In the genomic region with DNA sequence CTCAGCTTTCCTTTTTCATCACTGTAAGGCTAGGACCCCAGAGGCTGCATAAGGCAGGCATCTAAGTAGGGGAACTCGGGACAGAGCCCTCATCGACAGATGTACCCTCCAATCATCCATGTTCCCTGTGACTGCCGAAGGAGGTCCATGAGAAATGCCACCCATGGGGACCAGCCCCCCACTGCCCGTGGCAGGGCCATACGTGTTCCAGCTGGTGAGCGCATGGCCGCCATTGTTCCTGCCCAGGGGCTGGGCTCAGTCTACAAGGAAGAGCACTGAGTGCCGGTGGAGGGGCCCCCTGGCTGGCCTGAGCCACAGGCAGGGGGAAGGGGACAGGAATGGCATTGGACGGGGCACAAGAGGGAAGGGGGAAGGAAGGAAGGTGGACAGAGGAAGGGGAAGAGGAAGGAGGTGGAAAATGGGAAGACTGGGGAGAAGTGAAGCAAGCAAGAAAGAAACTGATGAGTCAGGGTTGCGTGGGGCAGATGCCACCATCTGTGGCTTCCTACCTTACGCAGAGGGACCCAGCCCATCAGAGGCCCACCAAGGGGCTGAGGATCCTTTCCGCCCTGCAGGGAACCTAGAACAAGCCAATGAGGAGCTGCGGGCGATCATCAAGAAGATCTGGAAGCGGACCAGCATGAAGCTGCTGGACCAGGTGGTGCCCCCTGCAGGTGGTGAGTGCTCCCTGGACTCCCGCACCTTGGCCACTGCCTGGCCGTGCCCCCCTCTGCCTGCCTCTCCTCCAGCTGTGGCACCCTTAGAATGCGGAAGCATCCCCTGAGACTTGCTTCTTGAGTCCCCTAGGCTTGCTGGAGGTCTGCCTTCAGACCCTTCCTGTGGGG, we compare ENCODE assay signal across 12 cellular contexts.
A peak's percentile ranks its signal among the peaks of the same experiment; 100 is the strongest.
DNase-seq lines count a peak whose midpoint lies in the region; ATAC-seq and TF ChIP-seq lines count a peak whose summit lies in the region.
"Had no signal": no experiment of that assay in that cellular context is flagged by ENCODE, and none has a peak within 500 bp of the region (broad histone marks: within the 10 kb centered on the region; RNA-seq: fewer than 3 reads in every experiment).

No MANE protein-coding gene starts in this region.

- H3K4me3 ChIP-seq in MM.1S (ENCODE audit: low read length), result no peak overlapping the region
- no peak overlapping the region for H3K4me3 ChIP-seq in endodermal cell (ENCODE audit: low read length)
- no peak overlapping the region for H3K4me3 ChIP-seq in sigmoid colon
- no peak overlapping the region for H3K4me3 ChIP-seq in gastrocnemius medialis
- H3K4me3 ChIP-seq: cardiac muscle cell had no signal

- no peaks in the 10 kb centered on the region for H4K20me1 ChIP-seq in MM.1S (ENCODE audit: insufficient read depth, low read length)

- H3K27ac ChIP-seq in MM.1S (ENCODE audit: low read length), result no peak overlapping the region
- no peak overlapping the region for H3K27ac ChIP-seq in endodermal cell (ENCODE audit: low read depth, low read length)
- H3K27ac ChIP-seq in sigmoid colon, result peak overlapping the region in 1 of 4 donors; percentile 10
- H3K27ac ChIP-seq in gastrocnemius medialis, result no peak overlapping the region
- H3K27ac ChIP-seq: cardiac muscle cell had no signal

- no peak overlapping the region for H2AFZ ChIP-seq in MM.1S (ENCODE audit: low read length)

- H3K9me2 ChIP-seq in MM.1S (replicated peaks; ENCODE audit: insufficient read depth, low read length), result no peaks in the 10 kb centered on the region

- 92 to 94% methylated on average over 14 to 18 of the region's 18 CpGs for WGBS in endodermal cell (ENCODE audit: insufficient coverage in 1 of 2, insufficient read length in 1 of 2), 2 experiments
- WGBS in sigmoid colon, 2 donors, result 88 to 95% methylated on average over 18 of the region's 18 CpGs

- H3F3A ChIP-seq in MM.1S (ENCODE audit: insufficient read depth, low read length), result no peaks in the 10 kb centered on the region

- TF ChIP-seq POLR2A in sigmoid colon (IDR thresholded peaks at IDR 0.05) (no peak), gastrocnemius medialis (IDR thresholded peaks at IDR 0.05) (no peak)

- no peaks in the 10 kb centered on the region for H3K4me1 ChIP-seq in MM.1S (ENCODE audit: low read length)
- no peaks in the 10 kb centered on the region for H3K4me1 ChIP-seq in endodermal cell (ENCODE audit: control insufficient read depth, insufficient read depth, low read length)
- H3K4me1 ChIP-seq in sigmoid colon, result no peaks in the 10 kb centered on the region
- H3K4me1 ChIP-seq in gastrocnemius medialis, result no peaks in the 10 kb centered on the region

- ATAC-seq in gastrocnemius medialis, result no peak
- no peak for ATAC-seq in HG02678 (IDR thresholded peaks at IDR 0.05; ENCODE audit: unreplicated experiment)
- ATAC-seq: naive thymus-derived CD8-positive, alpha-beta T cell had no signal

- H3K79me2 ChIP-seq in MM.1S (ENCODE audit: low read length), result no peaks in the 10 kb centered on the region

- H3K27me3 Mint-ChIP-seq in endodermal cell (ENCODE audit: insufficient read depth), result no peaks in the 10 kb centered on the region
- H3K27me3 Mint-ChIP-seq: activated naive CD8-positive, alpha-beta T cell; naive thymus-derived CD8-positive, alpha-beta T cell had no signal

- intact Hi-C loops in sigmoid colon (cut with DNase I) (no loop called here), gastrocnemius medialis (cut with DNase I; ENCODE audit: low total_unique reads) (no loop called here)

- H3K27ac Mint-ChIP-seq in endodermal cell, result no peak overlapping the region
- H3K27ac Mint-ChIP-seq: activated naive CD8-positive, alpha-beta T cell had no signal

- in situ Hi-C loops in gastrocnemius medialis (cut with MboI; ENCODE audit: low sequenced_read_pairs in 4 of 4), result no loop called here

- no peak overlapping the region for H3K4me3 Mint-ChIP-seq in endodermal cell
- H3K4me3 Mint-ChIP-seq: activated naive CD8-positive, alpha-beta T cell; naive thymus-derived CD8-positive, alpha-beta T cell had no signal

- no peaks in the 10 kb centered on the region for H3K9me3 Mint-ChIP-seq in endodermal cell
- H3K9me3 Mint-ChIP-seq: naive thymus-derived CD8-positive, alpha-beta T cell had no signal

- no peak overlapping the region for H3K9ac ChIP-seq in MM.1S (ENCODE audit: low read length)
- H3K9ac ChIP-seq in endodermal cell (ENCODE audit: extremely low read depth, low read length, poor library complexity, severe bottlenecking), result no peak overlapping the region

- peak; percentile 42; the same call in 2 of the 3 replicates for TF ChIP-seq CTCF in GM12872 (IDR thresholded peaks at IDR 0.05; ENCODE audit: insufficient read depth, low read depth, low read length)
- peak; percentile 17 for TF ChIP-seq CTCF in MM.1S (IDR thresholded peaks at IDR 0.05; ENCODE audit: low read length)
- TF ChIP-seq CTCF in endodermal cell (conservative IDR thresholded peaks at IDR 0.05), result peak; percentile 87
- TF ChIP-seq CTCF in sigmoid colon (IDR thresholded peaks at IDR 0.05), result no peak
- no peak for TF ChIP-seq CTCF in gastrocnemius medialis (IDR thresholded peaks at IDR 0.05 in 4 of 5, conservative IDR thresholded peaks at IDR 0.05 in 1 of 5)

- H3K9me3 ChIP-seq in MM.1S (replicated peaks; ENCODE audit: insufficient read depth, low read length), result no peaks in the 10 kb centered on the region
- H3K9me3 ChIP-seq in endodermal cell (ENCODE audit: control insufficient read depth, low read length), result no peaks in the 10 kb centered on the region
- no peaks in the 10 kb centered on the region for H3K9me3 ChIP-seq in sigmoid colon
- H3K9me3 ChIP-seq in gastrocnemius medialis, result no peaks in the 10 kb centered on the region

- H3K27me3 ChIP-seq in MM.1S (replicated peaks; ENCODE audit: insufficient read depth, low read length) (peaks cover 24% of the 10 kb centered on the region), endodermal cell (ENCODE audit: control insufficient read depth, insufficient read depth, low read length, poor library complexity, severe bottlenecking) (no peaks in the 10 kb centered on the region), sigmoid colon (no peaks in the 10 kb centered on the region), gastrocnemius medialis (no peaks in the 10 kb centered on the region)
- H3K27me3 ChIP-seq: cardiac muscle cell had no signal

- H3K36me3 ChIP-seq in MM.1S (replicated peaks; ENCODE audit: insufficient read depth, low read length) (no peaks in the 10 kb centered on the region), endodermal cell (ENCODE audit: control insufficient read depth, insufficient read depth, low read length) (no peaks in the 10 kb centered on the region), sigmoid colon (peaks cover 20 to 100% (median 43%) of the 10 kb centered on the region in 4 donors), gastrocnemius medialis (no peaks in the 10 kb centered on the region)

- no peak overlapping the region for H3K4me2 ChIP-seq in MM.1S (ENCODE audit: low read depth, low read length)

- DNase-seq in MM.1S (no peak), endodermal cell (peak; percentile 83), sigmoid colon (peak; percentile 52), NCI-H774 (lab: John Stamatoyannopoulos, UW) (no peak), gastrocnemius medialis (no peak)
- DNase-seq: hippocampal formation; naive thymus-derived CD8-positive, alpha-beta T cell; substantia nigra had no signal

- no peak for TF ChIP-seq EP300 in sigmoid colon (IDR thresholded peaks at IDR 0.05)

- H3K4me1 Mint-ChIP-seq in endodermal cell, result no peaks in the 10 kb centered on the region
- H3K4me1 Mint-ChIP-seq: naive thymus-derived CD8-positive, alpha-beta T cell had no signal

- no peaks in the 10 kb centered on the region for H3K36me3 Mint-ChIP-seq in endodermal cell (ENCODE audit: low read depth)

Comparison
In these comparisons a context has a peak if more than half of its experiments do, and no peak if none do; other contexts are left out.
1. CTCF ChIP-seq: peak in GM12872 (single experiment), MM.1S (single experiment) and endodermal cell (single experiment); none in sigmoid colon (0 of 4) and gastrocnemius medialis (0 of 5).
2. DNase-seq: peak in endodermal cell (single experiment) and sigmoid colon (single experiment); none in MM.1S (single experiment), NCI-H774 (single experiment) and gastrocnemius medialis (0 of 2).